ENCODE assay signal across 20 cellular contexts in the genomic region with DNA sequence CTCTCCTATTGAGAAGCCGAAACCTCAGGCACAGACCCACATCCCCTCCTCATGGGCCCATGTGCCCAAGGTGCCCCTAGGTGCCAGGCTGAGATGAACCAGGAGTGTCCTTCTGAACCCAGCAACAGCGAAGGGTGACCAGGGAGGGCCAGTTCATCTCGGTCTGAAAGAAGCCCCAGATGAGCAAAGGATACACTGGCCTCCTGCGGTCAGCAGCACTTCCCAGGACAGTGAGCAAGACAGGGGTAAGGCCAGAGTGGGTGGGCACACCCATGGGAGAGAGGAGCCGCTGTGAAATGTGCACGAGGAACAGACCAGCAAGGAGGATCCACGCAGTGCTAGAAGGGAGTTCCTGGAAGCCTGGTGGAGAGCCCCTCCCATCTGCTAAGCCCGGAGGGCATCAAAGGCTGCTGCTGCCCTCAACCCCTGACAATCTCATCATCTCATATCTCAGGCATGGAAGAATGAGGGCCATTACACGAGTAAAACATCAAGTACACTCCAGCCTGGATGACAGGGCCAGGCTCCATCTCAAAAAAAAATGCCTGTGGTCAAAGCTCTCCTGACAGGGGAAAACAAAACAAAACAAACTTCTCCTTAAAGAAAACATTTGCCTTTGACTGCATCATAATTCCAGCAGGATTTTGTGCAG. TPM values are rescaled to one million over a fixed set of nuclear protein-coding genes. Genes with fewer than 3 reads are reported as not detected.
DNase-seq lines count a peak whose midpoint lies in the region; ATAC-seq and TF ChIP-seq lines count a peak whose summit lies in the region.
"Had no signal": no experiment of that assay in that cellular context is flagged by ENCODE, and none has a peak within 500 bp of the region (broad histone marks: within the 10 kb centered on the region; RNA-seq: fewer than 3 reads in every experiment).

No MANE protein-coding gene starts in this region.

- ATAC-seq in natural killer cell treated with Interleukin-12 subunit alpha and Interleukin-12 subunit beta and Interleukin-15 and Interleukin-18, amount 100 ng/mL, for 72 hours = peak; percentile 5 to 17
- no peak for ATAC-seq in natural killer cell
- peak; percentile 63 for ATAC-seq in upper lobe of right lung
- ATAC-seq: activated naive CD8-positive, alpha-beta T cell treated with anti-CD3 and anti-CD28 coated beads, Interleukin-2, amount 50 U/mL, for 24 hours; left colon; T-helper 17 cell had no signal

- H3K4me3 ChIP-seq in fibroblast of villous mesenchyme (ENCODE audit: low read depth, low read length) (no peak overlapping the region), upper lobe of right lung (no peak overlapping the region)
- H3K4me3 ChIP-seq: colonic mucosa had no signal

- intact Hi-C loops in natural killer cell (cut with micrococcal nuclease) = no loop called here
- intact Hi-C loops in upper lobe of right lung (cut with DNase I) = no loop called here

- H3K9me3 Mint-ChIP-seq in natural killer cell treated with Interleukin-12 subunit alpha and Interleukin-12 subunit beta and Interleukin-15 and Interleukin-18, amount 100 ng/mL, for 72 hours = no peaks in the 10 kb centered on the region
- H3K9me3 Mint-ChIP-seq in natural killer cell = no peaks in the 10 kb centered on the region
- H3K9me3 Mint-ChIP-seq: activated naive CD8-positive, alpha-beta T cell treated with anti-CD3 and anti-CD28 coated beads, Interleukin-2, amount 50 U/mL, for 24 hours had no signal

- no peaks in the 10 kb centered on the region for H3K27me3 ChIP-seq in upper lobe of right lung
- H3K27me3 ChIP-seq: colonic mucosa had no signal

- H3K4me1 ChIP-seq in upper lobe of right lung = no peaks in the 10 kb centered on the region
- H3K4me1 ChIP-seq: colonic mucosa had no signal

- H3K27ac ChIP-seq in upper lobe of right lung = no peak overlapping the region
- H3K27ac ChIP-seq: colonic mucosa, epithelial cell of prostate had no signal

- no peaks in the 10 kb centered on the region for H3K9me3 ChIP-seq in upper lobe of right lung
- H3K9me3 ChIP-seq: colonic mucosa had no signal

- H3K4me3 Mint-ChIP-seq in natural killer cell treated with Interleukin-12 subunit alpha and Interleukin-12 subunit beta and Interleukin-15 and Interleukin-18, amount 100 ng/mL, for 72 hours = no peak overlapping the region
- H3K4me3 Mint-ChIP-seq in natural killer cell = no peak overlapping the region
- H3K4me3 Mint-ChIP-seq: activated naive CD8-positive, alpha-beta T cell treated with anti-CD3 and anti-CD28 coated beads, Interleukin-2, amount 50 U/mL, for 24 hours; T-helper 17 cell had no signal

- H3K27ac Mint-ChIP-seq in natural killer cell treated with Interleukin-12 subunit alpha and Interleukin-12 subunit beta and Interleukin-15 and Interleukin-18, amount 100 ng/mL, for 72 hours = no peak overlapping the region
- H3K27ac Mint-ChIP-seq in natural killer cell = no peak overlapping the region
- H3K27ac Mint-ChIP-seq: activated naive CD8-positive, alpha-beta T cell treated with anti-CD3 and anti-CD28 coated beads, Interleukin-2, amount 50 U/mL, for 24 hours; T-helper 17 cell had no signal

- no peaks in the 10 kb centered on the region for H3K36me3 ChIP-seq in upper lobe of right lung
- H3K36me3 ChIP-seq: colonic mucosa had no signal

- no peaks in the 10 kb centered on the region for H3K27me3 Mint-ChIP-seq in natural killer cell treated with Interleukin-12 subunit alpha and Interleukin-12 subunit beta and Interleukin-15 and Interleukin-18, amount 100 ng/mL, for 72 hours
- peaks cover 3 to 6% of the 10 kb centered on the region in 2 donors for H3K27me3 Mint-ChIP-seq in natural killer cell (ENCODE audit: low read depth in 2 of 2)

- no peaks in the 10 kb centered on the region for H3K36me3 Mint-ChIP-seq in natural killer cell treated with Interleukin-12 subunit alpha and Interleukin-12 subunit beta and Interleukin-15 and Interleukin-18, amount 100 ng/mL, for 72 hours
- no peaks in the 10 kb centered on the region for H3K36me3 Mint-ChIP-seq in natural killer cell

- no peak for DNase-seq in natural killer cell treated with Interleukin-12 subunit alpha and Interleukin-12 subunit beta and Interleukin-15 and Interleukin-18, amount 100 ng/mL, for 72 hours (ENCODE audit: low spot score)
- DNase-seq in natural killer cell (no peak), SW480 (ENCODE audit: low spot score) (peak; percentile 17), fibroblast of villous mesenchyme (ENCODE audit: low read depth) (peak; percentile 45), upper lobe of right lung (no peak), NCI-H128 (lab: John Stamatoyannopoulos, UW; ENCODE audit: unreplicated experiment) (no peak), GF-D8 (lab: John Stamatoyannopoulos, UW) (no peak)
- DNase-seq in activated CD4-positive, alpha-beta T cell treated with anti-CD3 and anti-CD28 coated beads, Interleukin-2, amount 50 U/mL, for 4 hours = no peak
- DNase-seq: activated naive CD8-positive, alpha-beta T cell treated with anti-CD3 and anti-CD28 coated beads, Interleukin-2, amount 50 U/mL, for 24 hours; colonic mucosa; hippocampal formation; left colon; NCI-H1694 treated with DMSO at 0.1 percent for 48 hours; NCI-H526; RPMI8226; stimulated activated CD4-positive, alpha-beta T cell treated with anti-CD3 and anti-CD28 coated beads, Interleukin-4, amount 100 ng/mL, for 4 hours; T-helper 17 cell had no signal

- no peaks in the 10 kb centered on the region for H3K4me1 Mint-ChIP-seq in natural killer cell treated with Interleukin-12 subunit alpha and Interleukin-12 subunit beta and Interleukin-15 and Interleukin-18, amount 100 ng/mL, for 72 hours (ENCODE audit: low read depth in 2 of 2)
- H3K4me1 Mint-ChIP-seq in natural killer cell = peaks cover under 1% of the 10 kb centered on the region in 2 donors
- H3K4me1 Mint-ChIP-seq: activated naive CD8-positive, alpha-beta T cell treated with anti-CD3 and anti-CD28 coated beads, Interleukin-2, amount 50 U/mL, for 24 hours had no signal

- TF ChIP-seq CTCF in natural killer cell (IDR thresholded peaks at IDR 0.05) (no peak), fibroblast of villous mesenchyme (IDR thresholded peaks at IDR 0.05; ENCODE audit: insufficient read depth, low read depth, low read length) (no peak), upper lobe of right lung (IDR thresholded peaks at IDR 0.05) (no peak)

RNA-seq across cellular contexts. Expression of a gene that starts 3.3 kb away (rescaled TPM):
- total RNA-seq in natural killer cell treated with Interleukin-12 subunit alpha and Interleukin-12 subunit beta and Interleukin-15 and Interleukin-18, amount 100 ng/mL, for 72 hours = not detected
- total RNA-seq in natural killer cell (not detected), fibroblast of villous mesenchyme (not detected in 2 replicates), upper lobe of right lung (not detected)
- total RNA-seq: A673, H1, left colon, T-helper 17 cell had no signal

RNA-seq across cellular contexts. Expression of a gene that starts 10.7 kb away (rescaled TPM):
- total RNA-seq in natural killer cell treated with Interleukin-12 subunit alpha and Interleukin-12 subunit beta and Interleukin-15 and Interleukin-18, amount 100 ng/mL, for 72 hours = 10 to 100 TPM; 33.3 to 68.5 TPM
- 10 to 100 TPM; 44.8 to 62.1 (median 55.7) TPM for total RNA-seq in natural killer cell
- 10.6 and 13.0 TPM in 2 replicates for total RNA-seq in fibroblast of villous mesenchyme
- total RNA-seq in upper lobe of right lung = 30.6 TPM

RNA-seq across cellular contexts. Expression of a gene that starts 16.6 kb away (rescaled TPM):
- not detected for total RNA-seq in natural killer cell treated with Interleukin-12 subunit alpha and Interleukin-12 subunit beta and Interleukin-15 and Interleukin-18, amount 100 ng/mL, for 72 hours
- total RNA-seq in natural killer cell (not detected), fibroblast of villous mesenchyme (not detected in 2 replicates), upper lobe of right lung (not detected)
- total RNA-seq: A673, colonic mucosa, H1, left colon, T-helper 17 cell had no signal

RNA-seq across cellular contexts. Expression of a gene that starts 23.5 kb away (rescaled TPM):
- not detected for total RNA-seq in natural killer cell treated with Interleukin-12 subunit alpha and Interleukin-12 subunit beta and Interleukin-15 and Interleukin-18, amount 100 ng/mL, for 72 hours
- total RNA-seq in natural killer cell (1 to 10 TPM in 2 of 3 donors, not detected in 1; 3.2 to 9.9 TPM), fibroblast of villous mesenchyme (not detected in 2 replicates), upper lobe of right lung (248 TPM)
- total RNA-seq: H1, T-helper 17 cell had no signal

RNA-seq across cellular contexts. Expression of a gene that starts 27.3 kb away (rescaled TPM):
- total RNA-seq in natural killer cell treated with Interleukin-12 subunit alpha and Interleukin-12 subunit beta and Interleukin-15 and Interleukin-18, amount 100 ng/mL, for 72 hours = 1 to 10 TPM in 1 of 2 donors, not detected in 1; 4.6 TPM
- total RNA-seq in natural killer cell = 10 to 100 TPM in 1 of 3 donors, not detected in 2; 16.9 TPM
- total RNA-seq in fibroblast of villous mesenchyme = not detected in 2 replicates
- total RNA-seq in upper lobe of right lung = 241 TPM

Comparison
In these comparisons a context has a peak if more than half of its experiments do, and no peak if none do; other contexts are left out.
1. ATAC-seq: peak in natural killer cell treated with Interleukin-12 subunit alpha and Interleukin-12 subunit beta and Interleukin-15 and Interleukin-18, amount 100 ng/mL, for 72 hours (2 of 2) and upper lobe of right lung (single experiment); none in natural killer cell (0 of 3).
2. DNase-seq: peak in SW480 (single experiment) and fibroblast of villous mesenchyme (single experiment); none in natural killer cell treated with Interleukin-12 subunit alpha and Interleukin-12 subunit beta and Interleukin-15 and Interleukin-18, amount 100 ng/mL, for 72 hours (single experiment), natural killer cell (single experiment), upper lobe of right lung (single experiment), NCI-H128 (single experiment), GF-D8 (single experiment) and activated CD4-positive, alpha-beta T cell treated with anti-CD3 and anti-CD28 coated beads, Interleukin-2, amount 50 U/mL, for 4 hours (0 of 2).